ENCODE assay signal across 13 cellular contexts in genomic region chr9:105148328-105149006, GRCh38.
DNase-seq lines count a peak whose midpoint lies in the region; TF ChIP-seq lines count a peak whose summit lies in the region.
"Had no signal": no experiment of that assay in that cellular context is flagged by ENCODE, and none has a peak within 500 bp of the region (broad histone marks: within the 10 kb centered on the region; RNA-seq: fewer than 3 reads in every experiment).

No MANE protein-coding gene starts in this region.

- DNase-seq in BE2C (peak; percentile 23), astrocyte of the cerebellum (ENCODE audit: low read depth) (no peak), islet precursor cell (peak; percentile 69), suprapubic skin (ENCODE audit: low spot score in 2 of 2) (no peak), mesenteric fat pad (ENCODE audit: low spot score) (no peak), NCI-H2029 (lab: John Stamatoyannopoulos, UW) (no peak)
- DNase-seq in stimulated activated CD4-positive, alpha-beta T cell treated with anti-CD3 and anti-CD28 coated beads, Interleukin-4, amount 100 ng/mL, for 4 hours = no peak
- DNase-seq: activated CD4-positive, alpha-beta T cell treated with anti-CD3 and anti-CD28 coated beads for 1 hour; DMS79 treated with DMSO at 0.1 percent for 48 hours; MG63; stimulated activated CD8-positive, alpha-beta memory T cell treated with anti-CD3 and anti-CD28 coated beads, Interleukin-4, amount 100 ng/mL, for 48 hours had no signal

- no peaks in the 10 kb centered on the region for H3K9me3 ChIP-seq in BE2C
- H3K9me3 ChIP-seq in suprapubic skin = no peaks in the 10 kb centered on the region
- H3K9me3 ChIP-seq: MG63, thoracic aorta had no signal

- TF ChIP-seq CTCF in BE2C (IDR thresholded peaks at IDR 0.05; ENCODE audit: low read depth, low read length) (peak; percentile 19; the same call in 1 of the 2 replicates), astrocyte of the cerebellum (IDR thresholded peaks at IDR 0.05; ENCODE audit: low read depth, low read length, missing control alignments) (peak; percentile 11), suprapubic skin (IDR thresholded peaks at IDR 0.05) (no peak)

- WGBS in suprapubic skin = 71% methylated on average over 1 of the region's 1 CpG

- in situ Hi-C loops in astrocyte of the cerebellum (cut with HindIII; ENCODE audit: low sequenced_read_pairs) = no loop called here

- TF ChIP-seq EP300 in Ishikawa (IDR thresholded peaks at IDR 0.05; ENCODE audit: borderline replicate concordance) (no peak), suprapubic skin (IDR thresholded peaks at IDR 0.05) (no peak)

- H3K27ac ChIP-seq in suprapubic skin = no peak overlapping the region
- H3K27ac ChIP-seq: thoracic aorta had no signal

- H3K36me3 ChIP-seq in BE2C (no peaks in the 10 kb centered on the region), suprapubic skin (no peaks in the 10 kb centered on the region)
- H3K36me3 ChIP-seq: MG63, thoracic aorta had no signal

- H3K4me3 ChIP-seq in BE2C (ENCODE audit: low read depth, low read length) = no peak overlapping the region
- no peak overlapping the region for H3K4me3 ChIP-seq in astrocyte of the cerebellum (ENCODE audit: low read depth, low read length)
- H3K4me3 ChIP-seq in suprapubic skin = no peak overlapping the region
- H3K4me3 ChIP-seq: MG63, thoracic aorta had no signal

- TF ChIP-seq RAD21 in Ishikawa (IDR thresholded peaks at IDR 0.05; ENCODE audit: low read depth) = no peak

- no peaks in the 10 kb centered on the region for H3K27me3 ChIP-seq in BE2C
- no peaks in the 10 kb centered on the region for H3K27me3 ChIP-seq in suprapubic skin
- H3K27me3 ChIP-seq: MG63 had no signal

- H3K4me1 ChIP-seq in BE2C (peaks cover 7% of the 10 kb centered on the region; the same call in 1 of the 2 replicates), suprapubic skin (no peaks in the 10 kb centered on the region)

- TF ChIP-seq POLR2A in suprapubic skin (IDR thresholded peaks at IDR 0.05) = no peak

TF ChIP-seq in Ishikawa, 13 proteins besides CTCF, POLR2A, EP300 and RAD21:
- no peak for TF ChIP-seq CREB1 (IDR thresholded peaks at IDR 0.05; ENCODE audit: low read depth)
- TF ChIP-seq CEBPB (IDR thresholded peaks at IDR 0.05) = peak; percentile 15; the same call in 1 of the 2 replicates

Comparison
In these comparisons a context has a peak if more than half of its experiments do, and no peak if none do; other contexts are left out.
1. DNase-seq: peak in BE2C (single experiment) and islet precursor cell (single experiment); none in astrocyte of the cerebellum (single experiment), suprapubic skin (0 of 2), stimulated activated CD4-positive, alpha-beta T cell treated with anti-CD3 and anti-CD28 coated beads, Interleukin-4, amount 100 ng/mL, for 4 hours (0 of 2), mesenteric fat pad (single experiment) and NCI-H2029 (single experiment).
2. CTCF ChIP-seq: peak in BE2C (single experiment) and astrocyte of the cerebellum (single experiment); none in suprapubic skin (0 of 2).